ENCODE assay signal across 7 cellular contexts in the genomic region with DNA sequence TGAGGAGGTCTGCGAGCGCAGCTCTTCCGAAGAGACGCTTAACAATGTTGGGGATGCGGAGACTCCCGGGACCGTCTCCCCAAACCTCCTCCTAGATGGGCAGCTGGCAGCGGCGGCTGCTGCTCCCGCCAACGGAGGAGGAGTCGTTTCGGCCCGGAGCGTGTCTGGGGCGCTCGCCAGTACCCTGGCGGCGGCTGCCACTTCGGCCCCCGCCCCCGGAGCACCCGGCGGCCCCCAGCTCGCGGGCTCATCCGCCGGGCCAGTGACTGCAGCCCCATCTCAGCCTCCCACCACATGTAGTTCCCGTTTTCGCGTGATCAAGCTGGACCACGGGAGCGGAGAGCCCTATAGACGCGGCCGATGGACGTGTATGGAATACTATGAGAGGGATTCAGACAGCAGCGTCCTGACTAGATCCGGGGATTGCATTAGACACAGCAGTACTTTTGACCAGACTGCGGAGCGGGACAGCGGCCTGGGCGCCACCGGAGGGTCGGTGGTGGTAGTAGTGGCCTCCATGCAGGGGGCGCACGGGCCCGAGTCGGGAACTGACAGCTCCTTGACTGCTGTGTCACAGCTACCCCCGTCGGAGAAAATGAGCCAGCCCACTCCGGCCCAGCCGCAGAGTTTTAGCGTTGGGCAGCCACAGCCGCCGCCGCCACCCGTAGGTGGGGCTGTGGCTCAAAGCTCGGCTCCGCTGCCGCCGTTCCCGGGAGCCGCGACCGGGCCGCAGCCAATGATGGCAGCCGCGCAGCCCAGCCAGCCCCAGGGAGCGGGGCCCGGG. TPM values are rescaled to one million over a fixed set of nuclear protein-coding genes. Genes with fewer than 3 reads are reported as not detected.
DNase-seq lines count a peak whose midpoint lies in the region; ATAC-seq and TF ChIP-seq lines count a peak whose summit lies in the region.

No MANE protein-coding gene starts in this region.

- peak overlapping the region; percentile 84 for H3K4me3 ChIP-seq in kidney epithelial cell (ENCODE audit: low read depth, low read length)

- peaks cover 12% of the 10 kb centered on the region for H3K27me3 Mint-ChIP-seq in HFFc6 (ENCODE audit: insufficient read depth)
- no peaks in the 10 kb centered on the region for H3K27me3 Mint-ChIP-seq in WTC11 (ENCODE audit: low read depth)

- H3K4me3 Mint-ChIP-seq in HFFc6 (peak overlapping the region; percentile 93), WTC11 (peak overlapping the region; percentile 73)

- H3K4me1 Mint-ChIP-seq in HFFc6 (ENCODE audit: low read depth) (peaks cover 23% of the 10 kb centered on the region), WTC11 (peaks cover 50% of the 10 kb centered on the region)

- H3K36me3 Mint-ChIP-seq in HFFc6 (ENCODE audit: low read depth) (peaks cover 52% of the 10 kb centered on the region), WTC11 (peaks cover 4% of the 10 kb centered on the region; the same call in 1 of the 2 replicates)

- peak; percentile 53; the same call in 1 of the 2 replicates for TF ChIP-seq CTCF in GM12874 (IDR thresholded peaks at IDR 0.05; ENCODE audit: insufficient read depth, low read depth, low read length)
- TF ChIP-seq CTCF in HFFc6 (IDR thresholded peaks at IDR 0.05), result peak; percentile 73
- no peak for TF ChIP-seq CTCF in WTC11 (IDR thresholded peaks at IDR 0.05)
- peak; percentile 39 for TF ChIP-seq CTCF in kidney epithelial cell (IDR thresholded peaks at IDR 0.05; ENCODE audit: insufficient read depth, low read length, poor library complexity, severe bottlenecking)

- H3K27me3 ChIP-seq in kidney epithelial cell (ENCODE audit: control insufficient read depth, insufficient read depth, low read length), result no peaks in the 10 kb centered on the region

- peaks cover 3% of the 10 kb centered on the region; the same call in 1 of the 2 replicates for H3K9me3 Mint-ChIP-seq in HFFc6
- no peaks in the 10 kb centered on the region for H3K9me3 Mint-ChIP-seq in WTC11

- ATAC-seq in WTC11, result peak; percentile 26

- DNase-seq in HFFc6, result peak; percentile 57
- DNase-seq in NCI-H1105 treated with DMSO at 0.1 percent for 48 hours (lab: John Stamatoyannopoulos, UW), result peak; percentile 46
- peak; percentile 79 for DNase-seq in WTC11 (ENCODE audit: low spot score)
- peak; percentile 61 for DNase-seq in central memory CD4-positive, alpha-beta T cell
- no peak for DNase-seq in kidney epithelial cell (ENCODE audit: low read depth)
- DNase-seq in stimulated activated CD4-positive, alpha-beta T cell treated with anti-CD3 and anti-CD28 coated beads, Interleukin-1b, Interleukin-23, amount 100 ng/mL, for 4 hours (ENCODE audit: low read depth in 2 of 2), result peak; percentile 52

- H3K27ac Mint-ChIP-seq in HFFc6 (peak overlapping the region; percentile 98), WTC11 (peak overlapping the region; percentile 91)

- CTCF ChIA-PET in WTC11 (lab: Charles Lee), result interaction anchor here (0.6 to 4.1 kb wide), 22 partner anchors 11 to 500 kb away, joined by 3 to 30 read pairs (median 4); a partner anchor contains a TSS

- H3K36me3 ChIP-seq in kidney epithelial cell (ENCODE audit: control insufficient read depth, insufficient read depth, low read length), result peaks cover 4% of the 10 kb centered on the region

- POLR2A ChIA-PET in WTC11 (lab: Charles Lee), result interaction anchor here (0.6 to 1.6 kb wide), 5 partner anchors 13 to 751 kb away, joined by 3 to 7 read pairs (median 3); a partner anchor contains a TSS

TF ChIP-seq in WTC11, 78 proteins besides CTCF, POLR2A, EP300 and RAD21 (continues in another document):
- TF ChIP-seq JUN (CRISPR knock-in tag; IDR thresholded peaks at IDR 0.05) (0 out of 2 replicates have a peak, but pooled peaks have one; percentile 39), TP53 (CRISPR knock-in tag; IDR thresholded peaks at IDR 0.05) (peak; percentile 68; the same call in 1 of the 2 replicates)
- TF ChIP-seq, protein P1, sequence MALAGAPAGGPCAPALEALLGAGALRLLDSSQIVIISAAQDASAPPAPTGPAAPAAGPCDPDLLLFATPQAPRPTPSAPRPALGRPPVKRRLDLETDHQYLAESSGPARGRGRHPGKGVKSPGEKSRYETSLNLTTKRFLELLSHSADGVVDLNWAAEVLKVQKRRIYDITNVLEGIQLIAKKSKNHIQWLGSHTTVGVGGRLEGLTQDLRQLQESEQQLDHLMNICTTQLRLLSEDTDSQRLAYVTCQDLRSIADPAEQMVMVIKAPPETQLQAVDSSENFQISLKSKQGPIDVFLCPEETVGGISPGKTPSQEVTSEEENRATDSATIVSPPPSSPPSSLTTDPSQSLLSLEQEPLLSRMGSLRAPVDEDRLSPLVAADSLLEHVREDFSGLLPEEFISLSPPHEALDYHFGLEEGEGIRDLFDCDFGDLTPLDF (CRISPR knock-in tag; IDR thresholded peaks at IDR 0.05), result no peak
- TF ChIP-seq, protein P2, sequence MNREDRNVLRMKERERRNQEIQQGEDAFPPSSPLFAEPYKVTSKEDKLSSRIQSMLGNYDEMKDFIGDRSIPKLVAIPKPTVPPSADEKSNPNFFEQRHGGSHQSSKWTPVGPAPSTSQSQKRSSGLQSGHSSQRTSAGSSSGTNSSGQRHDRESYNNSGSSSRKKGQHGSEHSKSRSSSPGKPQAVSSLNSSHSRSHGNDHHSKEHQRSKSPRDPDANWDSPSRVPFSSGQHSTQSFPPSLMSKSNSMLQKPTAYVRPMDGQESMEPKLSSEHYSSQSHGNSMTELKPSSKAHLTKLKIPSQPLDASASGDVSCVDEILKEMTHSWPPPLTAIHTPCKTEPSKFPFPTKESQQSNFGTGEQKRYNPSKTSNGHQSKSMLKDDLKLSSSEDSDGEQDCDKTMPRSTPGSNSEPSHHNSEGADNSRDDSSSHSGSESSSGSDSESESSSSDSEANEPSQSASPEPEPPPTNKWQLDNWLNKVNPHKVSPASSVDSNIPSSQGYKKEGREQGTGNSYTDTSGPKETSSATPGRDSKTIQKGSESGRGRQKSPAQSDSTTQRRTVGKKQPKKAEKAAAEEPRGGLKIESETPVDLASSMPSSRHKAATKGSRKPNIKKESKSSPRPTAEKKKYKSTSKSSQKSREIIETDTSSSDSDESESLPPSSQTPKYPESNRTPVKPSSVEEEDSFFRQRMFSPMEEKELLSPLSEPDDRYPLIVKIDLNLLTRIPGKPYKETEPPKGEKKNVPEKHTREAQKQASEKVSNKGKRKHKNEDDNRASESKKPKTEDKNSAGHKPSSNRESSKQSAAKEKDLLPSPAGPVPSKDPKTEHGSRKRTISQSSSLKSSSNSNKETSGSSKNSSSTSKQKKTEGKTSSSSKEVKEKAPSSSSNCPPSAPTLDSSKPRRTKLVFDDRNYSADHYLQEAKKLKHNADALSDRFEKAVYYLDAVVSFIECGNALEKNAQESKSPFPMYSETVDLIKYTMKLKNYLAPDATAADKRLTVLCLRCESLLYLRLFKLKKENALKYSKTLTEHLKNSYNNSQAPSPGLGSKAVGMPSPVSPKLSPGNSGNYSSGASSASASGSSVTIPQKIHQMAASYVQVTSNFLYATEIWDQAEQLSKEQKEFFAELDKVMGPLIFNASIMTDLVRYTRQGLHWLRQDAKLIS (CRISPR knock-in tag; IDR thresholded peaks at IDR 0.05; ENCODE audit: borderline replicate concordance), result peak; percentile 28; the same call in 1 of the 2 replicates
- TF ChIP-seq, protein P3, sequence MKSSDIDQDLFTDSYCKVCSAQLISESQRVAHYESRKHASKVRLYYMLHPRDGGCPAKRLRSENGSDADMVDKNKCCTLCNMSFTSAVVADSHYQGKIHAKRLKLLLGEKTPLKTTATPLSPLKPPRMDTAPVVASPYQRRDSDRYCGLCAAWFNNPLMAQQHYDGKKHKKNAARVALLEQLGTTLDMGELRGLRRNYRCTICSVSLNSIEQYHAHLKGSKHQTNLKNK (CRISPR knock-in tag; IDR thresholded peaks at IDR 0.05), result no peak
- TF ChIP-seq, protein P4, sequence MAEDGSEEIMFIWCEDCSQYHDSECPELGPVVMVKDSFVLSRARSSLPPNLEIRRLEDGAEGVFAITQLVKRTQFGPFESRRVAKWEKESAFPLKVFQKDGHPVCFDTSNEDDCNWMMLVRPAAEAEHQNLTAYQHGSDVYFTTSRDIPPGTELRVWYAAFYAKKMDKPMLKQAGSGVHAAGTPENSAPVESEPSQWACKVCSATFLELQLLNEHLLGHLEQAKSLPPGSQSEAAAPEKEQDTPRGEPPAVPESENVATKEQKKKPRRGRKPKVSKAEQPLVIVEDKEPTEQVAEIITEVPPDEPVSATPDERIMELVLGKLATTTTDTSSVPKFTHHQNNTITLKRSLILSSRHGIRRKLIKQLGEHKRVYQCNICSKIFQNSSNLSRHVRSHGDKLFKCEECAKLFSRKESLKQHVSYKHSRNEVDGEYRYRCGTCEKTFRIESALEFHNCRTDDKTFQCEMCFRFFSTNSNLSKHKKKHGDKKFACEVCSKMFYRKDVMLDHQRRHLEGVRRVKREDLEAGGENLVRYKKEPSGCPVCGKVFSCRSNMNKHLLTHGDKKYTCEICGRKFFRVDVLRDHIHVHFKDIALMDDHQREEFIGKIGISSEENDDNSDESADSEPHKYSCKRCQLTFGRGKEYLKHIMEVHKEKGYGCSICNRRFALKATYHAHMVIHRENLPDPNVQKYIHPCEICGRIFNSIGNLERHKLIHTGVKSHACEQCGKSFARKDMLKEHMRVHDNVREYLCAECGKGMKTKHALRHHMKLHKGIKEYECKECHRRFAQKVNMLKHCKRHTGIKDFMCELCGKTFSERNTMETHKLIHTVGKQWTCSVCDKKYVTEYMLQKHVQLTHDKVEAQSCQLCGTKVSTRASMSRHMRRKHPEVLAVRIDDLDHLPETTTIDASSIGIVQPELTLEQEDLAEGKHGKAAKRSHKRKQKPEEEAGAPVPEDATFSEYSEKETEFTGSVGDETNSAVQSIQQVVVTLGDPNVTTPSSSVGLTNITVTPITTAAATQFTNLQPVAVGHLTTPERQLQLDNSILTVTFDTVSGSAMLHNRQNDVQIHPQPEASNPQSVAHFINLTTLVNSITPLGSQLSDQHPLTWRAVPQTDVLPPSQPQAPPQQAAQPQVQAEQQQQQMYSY (CRISPR knock-in tag; IDR thresholded peaks at IDR 0.05), result no peak; the same call in 1 of the 2 replicates
- TF ChIP-seq, protein P5, sequence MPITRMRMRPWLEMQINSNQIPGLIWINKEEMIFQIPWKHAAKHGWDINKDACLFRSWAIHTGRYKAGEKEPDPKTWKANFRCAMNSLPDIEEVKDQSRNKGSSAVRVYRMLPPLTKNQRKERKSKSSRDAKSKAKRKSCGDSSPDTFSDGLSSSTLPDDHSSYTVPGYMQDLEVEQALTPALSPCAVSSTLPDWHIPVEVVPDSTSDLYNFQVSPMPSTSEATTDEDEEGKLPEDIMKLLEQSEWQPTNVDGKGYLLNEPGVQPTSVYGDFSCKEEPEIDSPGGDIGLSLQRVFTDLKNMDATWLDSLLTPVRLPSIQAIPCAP (CRISPR knock-in tag; IDR thresholded peaks at IDR 0.05), result no peak

RNA-seq across cellular contexts. Expression of a gene that starts 1.6 kb away (rescaled TPM):
- total RNA-seq in HFFc6 (2021; fragmentation: NEBNext Ultra II Directional; extraction: Animal tissue kit (Norgen Biotek cat#: 25700)), result 10 to 100 TPM; 56.8 to 81.2 (median 63.0) TPM
- total RNA-seq in WTC11 (2021), result 20.1 to 24.0 TPM (median 21.1 TPM) in 3 replicates
- total RNA-seq in kidney epithelial cell, result 13.3 and 16.8 TPM in 2 replicates
